Comparison of ENCODE assay signal across 9 cellular contexts in the genomic region with DNA sequence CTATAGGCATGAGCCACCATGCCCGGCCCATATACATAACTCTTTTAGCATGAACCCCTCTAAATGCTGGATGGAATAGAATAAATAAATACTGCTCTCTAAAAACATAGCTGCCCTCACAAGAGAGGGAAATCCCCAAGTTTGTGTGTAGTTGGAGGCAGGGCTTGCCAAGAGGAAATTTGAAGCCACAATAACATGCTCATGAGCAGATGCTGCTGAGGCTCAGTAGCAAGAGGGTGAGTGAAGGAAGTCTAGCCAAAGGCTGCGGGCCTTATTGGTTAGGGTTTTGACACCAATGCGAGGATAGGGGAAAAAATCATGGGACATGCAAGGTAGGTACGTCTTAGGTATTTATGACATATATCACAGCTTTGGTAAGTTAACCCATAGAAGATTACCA. TPM values are rescaled to one million over a fixed set of nuclear protein-coding genes. Genes with fewer than 3 reads are reported as not detected.
DNase-seq lines count a peak whose midpoint lies in the region; ATAC-seq and TF ChIP-seq lines count a peak whose summit lies in the region.
"Had no signal": no experiment of that assay in that cellular context is flagged by ENCODE, and none has a peak within 500 bp of the region (broad histone marks: within the 10 kb centered on the region; RNA-seq: fewer than 3 reads in every experiment).

No MANE protein-coding gene starts in this region.

- no peak for TF ChIP-seq EP300 in tibial nerve (IDR thresholded peaks at IDR 0.05)

- ATAC-seq in GM21576 (IDR thresholded peaks at IDR 0.05; ENCODE audit: unreplicated experiment) = peak; percentile 71
- ATAC-seq in effector memory CD8-positive, alpha-beta T cell (replicated peaks) = peak; percentile 96

- peaks cover 28 to 41% of the 10 kb centered on the region in 2 donors for H3K4me1 Mint-ChIP-seq in effector memory CD8-positive, alpha-beta T cell (ENCODE audit: low read depth in 2 of 2)

- H3K9me3 Mint-ChIP-seq in effector memory CD8-positive, alpha-beta T cell = no peaks in the 10 kb centered on the region

- no peaks in the 10 kb centered on the region for H3K36me3 ChIP-seq in Peyer's patch
- peaks cover 0 to 3% (median 0%) of the 10 kb centered on the region in 3 donors for H3K36me3 ChIP-seq in tibial nerve
- H3K36me3 ChIP-seq: neutrophil had no signal

- DNase-seq in GM10266 (ENCODE audit: extremely low spot score) (peak; percentile 28), Peyer's patch (peak in 2 of 3 donors; percentile 61 to 71), tibial nerve (ENCODE audit: low spot score in 2 of 2) (no peak), HT-29 (ENCODE audit: low spot score) (no peak), SHP77 treated with DMSO at 0.1 percent for 48 hours (lab: John Stamatoyannopoulos, UW) (no peak), dorsolateral prefrontal cortex (no peak)
- peak; percentile 35 to 41 (median 38) for DNase-seq in effector memory CD8-positive, alpha-beta T cell

- H3K27me3 Mint-ChIP-seq in effector memory CD8-positive, alpha-beta T cell = no peaks in the 10 kb centered on the region

- no peak overlapping the region for H3K4me3 ChIP-seq in Peyer's patch
- no peak overlapping the region for H3K4me3 ChIP-seq in tibial nerve
- H3K4me3 ChIP-seq in dorsolateral prefrontal cortex = no peak overlapping the region

- WGBS in tibial nerve, 2 donors = 75 to 82% methylated on average over 4 of the region's 4 CpGs

- peaks cover 0 to 6% (median 1%) of the 10 kb centered on the region in 4 donors for H3K4me1 ChIP-seq in Peyer's patch
- peaks cover 0 to 3% (median 0%) of the 10 kb centered on the region in 4 donors for H3K4me1 ChIP-seq in tibial nerve

- H3K9me3 ChIP-seq in Peyer's patch = no peaks in the 10 kb centered on the region
- no peaks in the 10 kb centered on the region for H3K9me3 ChIP-seq in tibial nerve
- H3K9me3 ChIP-seq: neutrophil had no signal

- TF ChIP-seq POLR2A in Peyer's patch (IDR thresholded peaks at IDR 0.05) = no peak
- no peak for TF ChIP-seq POLR2A in tibial nerve (IDR thresholded peaks at IDR 0.05)

- H3K27ac ChIP-seq in Peyer's patch = peak overlapping the region in 1 of 4 donors; percentile 50
- no peak overlapping the region for H3K27ac ChIP-seq in tibial nerve
- H3K27ac ChIP-seq in dorsolateral prefrontal cortex = no peak overlapping the region
- H3K27ac ChIP-seq: neutrophil had no signal

- intact Hi-C loops in dorsolateral prefrontal cortex (cut with DNase I) = no loop called here

- peaks cover 4% of the 10 kb centered on the region for H3K36me3 Mint-ChIP-seq in effector memory CD8-positive, alpha-beta T cell (ENCODE audit: insufficient read depth)

- TF ChIP-seq CTCF in GM10266 (IDR thresholded peaks at IDR 0.05; ENCODE audit: control insufficient read depth, insufficient read depth, low read depth, missing control alignments) = no peak
- no peak for TF ChIP-seq CTCF in Peyer's patch (IDR thresholded peaks at IDR 0.05)
- no peak for TF ChIP-seq CTCF in tibial nerve (IDR thresholded peaks at IDR 0.05)
- TF ChIP-seq CTCF in dorsolateral prefrontal cortex (IDR thresholded peaks at IDR 0.05 in 54 of 56, conservative IDR thresholded peaks at IDR 0.05 in 2 of 56; ENCODE audit: low read depth in 1 of 56, partially characterized antibody in 56 of 56) = no peak

- no peaks in the 10 kb centered on the region for H3K27me3 ChIP-seq in Peyer's patch
- H3K27me3 ChIP-seq in tibial nerve = no peaks in the 10 kb centered on the region
- H3K27me3 ChIP-seq in dorsolateral prefrontal cortex = no peaks in the 10 kb centered on the region
- H3K27me3 ChIP-seq: neutrophil had no signal

- H3K4me3 Mint-ChIP-seq in effector memory CD8-positive, alpha-beta T cell = peak overlapping the region; percentile 50 to 54

- H3K27ac Mint-ChIP-seq in effector memory CD8-positive, alpha-beta T cell = peak overlapping the region; percentile 92 to 96

RNA-seq across cellular contexts. Expression of a gene that starts 17.3 kb away (rescaled TPM):
- 10 to 100 TPM in 3 of 4 donors, 1 to 10 TPM in 1; 2.5 to 22.7 (median 18.7) TPM for total RNA-seq in Peyer's patch
- total RNA-seq in tibial nerve = 10 to 100 TPM in 2 of 4 donors, 1 to 10 TPM in 2; 4.5 to 18.8 (median 8.3) TPM
- total RNA-seq in HT-29 (2014; rRNA removed; shearing (Covaris generic)) = 0.94 and 1.4 TPM in 2 replicates
- total RNA-seq in dorsolateral prefrontal cortex = 10 to 100 TPM in 119 of 120 experiments, 1 to 10 TPM in 1; 10.0 to 33.7 (median 19.2) TPM

Comparison
In these comparisons a context has a peak if more than half of its experiments do, and no peak if none do; other contexts are left out.
1. DNase-seq: peak in GM10266 (single experiment), Peyer's patch (2 of 3) and effector memory CD8-positive, alpha-beta T cell (3 of 3); none in tibial nerve (0 of 2), HT-29 (single experiment), SHP77 treated with DMSO at 0.1 percent for 48 hours (single experiment) and dorsolateral prefrontal cortex (0 of 10).